In the genomic region with DNA sequence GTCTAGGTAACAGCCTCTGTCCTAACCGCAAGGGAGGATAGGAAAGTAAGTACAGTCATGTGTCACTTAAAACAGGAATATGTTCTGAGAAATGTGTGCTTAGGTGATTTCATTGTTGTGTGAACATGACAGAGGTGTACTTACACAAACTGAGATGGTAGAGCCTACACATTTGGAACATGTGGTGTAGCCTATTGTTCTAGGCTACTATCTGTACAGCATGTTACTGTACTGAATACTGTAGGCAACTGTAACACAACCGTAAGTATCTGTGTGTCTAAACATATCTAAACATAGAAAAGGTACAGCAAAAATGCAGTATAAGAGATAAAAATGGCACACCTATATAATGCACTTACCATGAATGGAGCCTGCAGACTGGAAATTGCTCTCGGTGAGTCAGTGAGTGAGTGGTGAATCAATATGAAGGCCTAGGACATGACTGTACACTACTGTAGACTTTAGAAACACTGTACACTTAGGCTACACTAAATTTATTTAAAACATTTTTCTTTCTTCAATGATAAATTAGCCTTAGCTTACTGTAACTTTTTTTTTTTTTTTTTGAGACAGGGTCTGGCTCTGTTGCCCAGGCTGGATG, we compare ENCODE assay signal across 22 cellular contexts. TPM values are rescaled to one million over a fixed set of nuclear protein-coding genes. Genes with fewer than 3 reads are reported as not detected.
DNase-seq lines count a peak whose midpoint lies in the region; ATAC-seq, FAIRE-seq and TF ChIP-seq lines count a peak whose summit lies in the region.
"Had no signal": no experiment of that assay in that cellular context is flagged by ENCODE, and none has a peak within 500 bp of the region (broad histone marks: within the 10 kb centered on the region; RNA-seq: fewer than 3 reads in every experiment).

No MANE protein-coding gene starts in this region.

- no peaks in the 10 kb centered on the region for H3K36me3 ChIP-seq in MG63
- H3K36me3 ChIP-seq in astrocyte (ENCODE audit: insufficient read depth, low read length): no peaks in the 10 kb centered on the region
- H3K36me3 ChIP-seq: BE2C, sigmoid colon had no signal

- DNase-seq in Daoy (ENCODE audit: low read depth) (peak; percentile 56), MG63 (peak; percentile 20), astrocyte (ENCODE audit: low read depth) (peak; percentile 65), iris pigment epithelial cell (ENCODE audit: low read depth) (peak; percentile 83), 8988T (no peak), HEK293T (ENCODE audit: extremely low spot score) (no peak)
- DNase-seq: activated CD8-positive, alpha-beta memory T cell treated with anti-CD3 and anti-CD28 coated beads, Interleukin-2, amount 10 ng/mL, durations not matched to agents 7 days and 5 days; activated naive CD4-positive, alpha-beta T cell treated with anti-CD3 and anti-CD28 coated beads for 36 hours; BE2C; caudate nucleus; glutamatergic neuron; midbrain; NCI-H146; NCI-H446; sigmoid colon; SW 1271 had no signal

- H3K9me3 ChIP-seq in MG63 (no peaks in the 10 kb centered on the region), astrocyte (ENCODE audit: insufficient read depth, low read depth, low read length) (no peaks in the 10 kb centered on the region)
- H3K9me3 ChIP-seq: BE2C, sigmoid colon had no signal

- no peaks in the 10 kb centered on the region for H3K4me1 Mint-ChIP-seq in astrocyte (ENCODE audit: low read depth, unreplicated experiment)
- H3K4me1 Mint-ChIP-seq: activated CD8-positive, alpha-beta memory T cell treated with anti-CD3 and anti-CD28 coated beads, Interleukin-2, amount 10 ng/mL, durations not matched to agents 7 days and 5 days; stimulated activated memory B cell treated with anti-CD40 and anti-IgM and Interleukin-4, amounts not matched to agents 10 μg/mL and 1 μg/mL and 100 μg/mL, for 72 hours had no signal

- no peaks in the 10 kb centered on the region for H3K27me3 ChIP-seq in MG63
- no peaks in the 10 kb centered on the region for H3K27me3 ChIP-seq in astrocyte (ENCODE audit: insufficient read depth, low read length)
- H3K27me3 ChIP-seq: BE2C, sigmoid colon had no signal

- no peaks in the 10 kb centered on the region for H3K27me3 Mint-ChIP-seq in astrocyte (ENCODE audit: low read depth, unreplicated experiment)
- H3K27me3 Mint-ChIP-seq: activated CD8-positive, alpha-beta memory T cell treated with anti-CD3 and anti-CD28 coated beads, Interleukin-2, amount 10 ng/mL, durations not matched to agents 7 days and 5 days; stimulated activated memory B cell treated with anti-CD40 and anti-IgM and Interleukin-4, amounts not matched to agents 10 μg/mL and 1 μg/mL and 100 μg/mL, for 72 hours; type B pancreatic cell had no signal

- H3K27ac Mint-ChIP-seq in astrocyte (ENCODE audit: unreplicated experiment): no peak overlapping the region
- H3K27ac Mint-ChIP-seq: activated CD8-positive, alpha-beta memory T cell treated with anti-CD3 and anti-CD28 coated beads, Interleukin-2, amount 10 ng/mL, durations not matched to agents 7 days and 5 days; activated naive CD4-positive, alpha-beta T cell treated with anti-CD3 and anti-CD28 coated beads for 36 hours; stimulated activated memory B cell treated with anti-CD40 and anti-IgM and Interleukin-4, amounts not matched to agents 10 μg/mL and 1 μg/mL and 100 μg/mL, for 72 hours; type B pancreatic cell; WTC11 had no signal

- TF ChIP-seq CTCF in astrocyte (IDR thresholded peaks at IDR 0.05; ENCODE audit: insufficient read depth, low read depth, low read length): no peak

- peak; percentile 23 for FAIRE-seq in astrocyte (lab: Jason Lieb, UNC)
- FAIRE-seq: islet of Langerhans had no signal

- H3K27ac ChIP-seq in astrocyte (ENCODE audit: low read depth, low read length): peak overlapping the region; percentile 13
- H3K27ac ChIP-seq: sigmoid colon had no signal

- H3K9me3 Mint-ChIP-seq in astrocyte (ENCODE audit: unreplicated experiment): peaks cover under 1% of the 10 kb centered on the region
- H3K9me3 Mint-ChIP-seq: activated naive CD4-positive, alpha-beta T cell treated with anti-CD3 and anti-CD28 coated beads for 36 hours; stimulated activated memory B cell treated with anti-CD40 and anti-IgM and Interleukin-4, amounts not matched to agents 10 μg/mL and 1 μg/mL and 100 μg/mL, for 72 hours; WTC11 had no signal

- CTCF ChIA-PET in HEK293T (lab: Yijun Ruan, JAX): interaction anchor here (1.1 kb wide), 1 partner anchor 9 kb away, joined by 3 read pairs; no protein-coding TSS in a partner anchor

- POLR2A ChIA-PET in HEK293T (lab: Yijun Ruan, JAX): no interaction called here

- ATAC-seq in GM19328 (IDR thresholded peaks at IDR 0.05; ENCODE audit: unreplicated experiment) (no peak), GM19324 (IDR thresholded peaks at IDR 0.05; ENCODE audit: low FRiP score, unreplicated experiment) (no peak)
- ATAC-seq: activated CD8-positive, alpha-beta memory T cell treated with anti-CD3 and anti-CD28 coated beads, Interleukin-2, amount 10 ng/mL, durations not matched to agents 7 days and 5 days; stimulated activated memory B cell treated with anti-CD40 and anti-IgM and Interleukin-4, amounts not matched to agents 10 μg/mL and 1 μg/mL and 100 μg/mL, for 72 hours; WTC11 had no signal

- no peaks in the 10 kb centered on the region for H3K4me1 ChIP-seq in astrocyte (ENCODE audit: insufficient read depth, low read length)
- H3K4me1 ChIP-seq: BE2C, sigmoid colon had no signal

- H3K4me3 ChIP-seq in MG63 (no peak overlapping the region), astrocyte (ENCODE audit: insufficient read depth, low read depth, low read length) (no peak overlapping the region)
- H3K4me3 ChIP-seq: sigmoid colon had no signal

- no peak overlapping the region for H3K9ac ChIP-seq in astrocyte (ENCODE audit: low read length)

- peaks cover 2% of the 10 kb centered on the region for H3K36me3 Mint-ChIP-seq in astrocyte (ENCODE audit: low read depth, unreplicated experiment)
- H3K36me3 Mint-ChIP-seq: activated CD8-positive, alpha-beta memory T cell treated with anti-CD3 and anti-CD28 coated beads, Interleukin-2, amount 10 ng/mL, durations not matched to agents 7 days and 5 days; stimulated activated memory B cell treated with anti-CD40 and anti-IgM and Interleukin-4, amounts not matched to agents 10 μg/mL and 1 μg/mL and 100 μg/mL, for 72 hours; type B pancreatic cell; WTC11 had no signal

- H3K4me2 ChIP-seq in astrocyte (ENCODE audit: low read length): peak overlapping the region; percentile 11

- peak overlapping the region; percentile 26 for H2AFZ ChIP-seq in astrocyte (ENCODE audit: low read depth, low read length)

- H4K20me1 ChIP-seq in astrocyte (ENCODE audit: insufficient read depth, low read length): no peaks in the 10 kb centered on the region

- H3K4me3 Mint-ChIP-seq in astrocyte (ENCODE audit: unreplicated experiment): no peak overlapping the region
- H3K4me3 Mint-ChIP-seq: activated CD8-positive, alpha-beta memory T cell treated with anti-CD3 and anti-CD28 coated beads, Interleukin-2, amount 10 ng/mL, durations not matched to agents 7 days and 5 days; activated naive CD4-positive, alpha-beta T cell treated with anti-CD3 and anti-CD28 coated beads for 36 hours; stimulated activated memory B cell treated with anti-CD40 and anti-IgM and Interleukin-4, amounts not matched to agents 10 μg/mL and 1 μg/mL and 100 μg/mL, for 72 hours; type B pancreatic cell; WTC11 had no signal

- no peaks in the 10 kb centered on the region for H3K79me2 ChIP-seq in astrocyte (ENCODE audit: insufficient read depth, low read length)

TF ChIP-seq in HEK293T, 16 proteins besides CTCF, POLR2A, EP300 and RAD21:
- TF ChIP-seq ARNT (IDR thresholded peaks at IDR 0.05): no peak
- TF ChIP-seq CTBP1 (IDR thresholded peaks at IDR 0.05; ENCODE audit: borderline replicate concordance): no peak
- TF ChIP-seq BHLHE40 (IDR thresholded peaks at IDR 0.05; ENCODE audit: borderline replicate concordance): no peak

RNA-seq across cellular contexts. Expression of a gene that starts 13.2 kb away (rescaled TPM):
- 37.4 and 43.9 TPM in 2 replicates for total RNA-seq in Daoy (2014; rRNA removed; shearing (Covaris generic))
- total RNA-seq in MG63 (2014; rRNA removed; shearing (Covaris generic); ENCODE audit: low replicate concordance): 17.4 and 38.3 TPM in 2 replicates
- 692 and 828 TPM in 2 replicates for total RNA-seq in astrocyte

RNA-seq across cellular contexts. Expression of a gene that starts 48.8 kb away (rescaled TPM):
- 2.0 and 3.1 TPM in 2 replicates for total RNA-seq in Daoy (2014; rRNA removed; shearing (Covaris generic))
- total RNA-seq in MG63 (2014; rRNA removed; shearing (Covaris generic); ENCODE audit: low replicate concordance): 0.99 and 2.2 TPM in 2 replicates
- total RNA-seq in astrocyte: 10.0 and 14.6 TPM in 2 replicates

Comparison
In these comparisons a context has a peak if more than half of its experiments do, and no peak if none do; other contexts are left out.
1. DNase-seq: peak in Daoy (single experiment), MG63 (single experiment), astrocyte (single experiment) and iris pigment epithelial cell (single experiment); none in 8988T (single experiment) and HEK293T (single experiment).
2. RNA of a gene that starts 13.2 kb away (total RNA-seq): 692 to 828 TPM in astrocyte; 37.4 to 43.9 TPM in Daoy and 17.4 to 38.3 TPM in MG63; every median in the first group is over 10 times any median in the second.